Comparison of ENCODE assay signal across 2 cellular contexts in the genomic region with DNA sequence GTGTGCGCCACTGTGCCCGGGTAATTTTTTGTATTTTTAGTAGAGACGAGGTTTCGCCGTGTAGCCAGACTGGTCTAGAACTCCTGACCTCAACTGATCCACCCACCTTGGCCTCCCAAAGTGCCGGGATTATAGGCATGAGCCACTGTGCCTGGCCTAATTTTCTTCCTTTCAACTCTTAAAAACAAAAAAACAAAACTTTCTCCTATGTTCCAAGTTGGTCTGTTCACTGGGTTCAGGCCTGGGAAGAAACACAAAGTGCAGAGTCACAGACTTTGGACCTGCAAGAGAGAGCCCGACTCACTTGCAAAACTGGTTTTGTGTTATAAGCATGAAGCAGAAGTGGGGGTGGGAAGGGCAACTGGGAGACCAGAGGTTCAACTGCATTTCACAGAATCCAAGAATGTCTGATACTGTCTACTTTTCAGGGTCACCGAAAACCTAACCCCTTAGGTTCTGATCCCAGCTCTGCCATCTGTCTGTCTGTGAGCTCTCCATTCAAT.
TF ChIP-seq lines count a peak whose summit lies in the region.

No MANE protein-coding gene starts in this region.

TF ChIP-seq in Ishikawa, 13 proteins besides CTCF, POLR2A, EP300 and RAD21:
- no peak for TF ChIP-seq TCF12 (IDR thresholded peaks at IDR 0.05; ENCODE audit: low read depth)
- no peak for TF ChIP-seq EGR1 (IDR thresholded peaks at IDR 0.05)
- no peak for TF ChIP-seq CEBPB (IDR thresholded peaks at IDR 0.05)
- TF ChIP-seq, protein P1, sequence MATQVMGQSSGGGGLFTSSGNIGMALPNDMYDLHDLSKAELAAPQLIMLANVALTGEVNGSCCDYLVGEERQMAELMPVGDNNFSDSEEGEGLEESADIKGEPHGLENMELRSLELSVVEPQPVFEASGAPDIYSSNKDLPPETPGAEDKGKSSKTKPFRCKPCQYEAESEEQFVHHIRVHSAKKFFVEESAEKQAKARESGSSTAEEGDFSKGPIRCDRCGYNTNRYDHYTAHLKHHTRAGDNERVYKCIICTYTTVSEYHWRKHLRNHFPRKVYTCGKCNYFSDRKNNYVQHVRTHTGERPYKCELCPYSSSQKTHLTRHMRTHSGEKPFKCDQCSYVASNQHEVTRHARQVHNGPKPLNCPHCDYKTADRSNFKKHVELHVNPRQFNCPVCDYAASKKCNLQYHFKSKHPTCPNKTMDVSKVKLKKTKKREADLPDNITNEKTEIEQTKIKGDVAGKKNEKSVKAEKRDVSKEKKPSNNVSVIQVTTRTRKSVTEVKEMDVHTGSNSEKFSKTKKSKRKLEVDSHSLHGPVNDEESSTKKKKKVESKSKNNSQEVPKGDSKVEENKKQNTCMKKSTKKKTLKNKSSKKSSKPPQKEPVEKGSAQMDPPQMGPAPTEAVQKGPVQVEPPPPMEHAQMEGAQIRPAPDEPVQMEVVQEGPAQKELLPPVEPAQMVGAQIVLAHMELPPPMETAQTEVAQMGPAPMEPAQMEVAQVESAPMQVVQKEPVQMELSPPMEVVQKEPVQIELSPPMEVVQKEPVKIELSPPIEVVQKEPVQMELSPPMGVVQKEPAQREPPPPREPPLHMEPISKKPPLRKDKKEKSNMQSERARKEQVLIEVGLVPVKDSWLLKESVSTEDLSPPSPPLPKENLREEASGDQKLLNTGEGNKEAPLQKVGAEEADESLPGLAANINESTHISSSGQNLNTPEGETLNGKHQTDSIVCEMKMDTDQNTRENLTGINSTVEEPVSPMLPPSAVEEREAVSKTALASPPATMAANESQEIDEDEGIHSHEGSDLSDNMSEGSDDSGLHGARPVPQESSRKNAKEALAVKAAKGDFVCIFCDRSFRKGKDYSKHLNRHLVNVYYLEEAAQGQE (IDR thresholded peaks at IDR 0.05; ENCODE audit: low read depth), result no peak
- TF ChIP-seq YY1 (IDR thresholded peaks at IDR 0.05; ENCODE audit: low read depth), result 0 out of 2 replicates have a peak, but pooled peaks have one; percentile 22
- no peak for TF ChIP-seq CREB1 (IDR thresholded peaks at IDR 0.05; ENCODE audit: low read depth)
- TF ChIP-seq ZBTB7A (IDR thresholded peaks at IDR 0.05; ENCODE audit: low read depth), result no peak

TF ChIP-seq in K562, 482 proteins besides CTCF, POLR2A, EP300 and RAD21:
- no peak for TF ChIP-seq GABPA (tag; conservative IDR thresholded peaks at IDR 0.05; ENCODE audit: low read depth)
- TF ChIP-seq HOXB6 (CRISPR knock-in tag; IDR thresholded peaks at IDR 0.05; ENCODE audit: borderline replicate concordance), result no peak
- TF ChIP-seq, protein P2, sequence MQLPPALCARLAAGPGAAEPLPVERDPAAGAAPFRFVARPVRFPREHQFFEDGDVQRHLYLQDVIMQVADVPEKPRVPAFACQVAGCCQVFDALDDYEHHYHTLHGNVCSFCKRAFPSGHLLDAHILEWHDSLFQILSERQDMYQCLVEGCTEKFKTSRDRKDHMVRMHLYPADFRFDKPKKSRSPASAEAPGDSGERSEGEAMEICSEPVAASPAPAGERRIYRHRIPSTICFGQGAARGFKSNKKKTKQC (CRISPR knock-in tag; IDR thresholded peaks at IDR 0.05), result no peak
- TF ChIP-seq EGR1 (conservative IDR thresholded peaks at IDR 0.05), result no peak
- TF ChIP-seq FOSL1 (tag; conservative IDR thresholded peaks at IDR 0.05), result no peak
- no peak for TF ChIP-seq NBN (IDR thresholded peaks at IDR 0.05; ENCODE audit: low read depth)
- no peak for TF ChIP-seq BMI1 (IDR thresholded peaks at IDR 0.05; ENCODE audit: low read length)
- TF ChIP-seq, protein P3, sequence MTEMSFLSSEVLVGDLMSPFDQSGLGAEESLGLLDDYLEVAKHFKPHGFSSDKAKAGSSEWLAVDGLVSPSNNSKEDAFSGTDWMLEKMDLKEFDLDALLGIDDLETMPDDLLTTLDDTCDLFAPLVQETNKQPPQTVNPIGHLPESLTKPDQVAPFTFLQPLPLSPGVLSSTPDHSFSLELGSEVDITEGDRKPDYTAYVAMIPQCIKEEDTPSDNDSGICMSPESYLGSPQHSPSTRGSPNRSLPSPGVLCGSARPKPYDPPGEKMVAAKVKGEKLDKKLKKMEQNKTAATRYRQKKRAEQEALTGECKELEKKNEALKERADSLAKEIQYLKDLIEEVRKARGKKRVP (CRISPR knock-in tag; IDR thresholded peaks at IDR 0.05), result no peak
